Comparison of ENCODE assay signal across 10 cellular contexts in genomic region chr13:100131863-100132574, GRCh38.
DNase-seq lines count a peak whose midpoint lies in the region; ATAC-seq lines count a peak whose summit lies in the region.
"Had no signal": no experiment of that assay in that cellular context is flagged by ENCODE, and none has a peak within 500 bp of the region (broad histone marks: within the 10 kb centered on the region; RNA-seq: fewer than 3 reads in every experiment).

No MANE protein-coding gene starts in this region.

- ATAC-seq in HG03108 (IDR thresholded peaks at IDR 0.05; ENCODE audit: unreplicated experiment), result no peak

- DNase-seq in NCI-H146 (lab: John Stamatoyannopoulos, UW) (peak; percentile 9), NCI-H146 treated with DMSO at 0.1 percent for 48 hours (lab: John Stamatoyannopoulos, UW; ENCODE audit: unreplicated experiment) (no peak), NCI-H69 (lab: John Stamatoyannopoulos, UW) (peak; percentile 86), epithelial cell of prostate (ENCODE audit: low read depth, low spot score) (peak; percentile 22), NCI-H748 treated with DMSO at 0.1 percent for 48 hours (lab: John Stamatoyannopoulos, UW) (no peak), HuH-7.5 (ENCODE audit: low spot score) (no peak)
- DNase-seq in stimulated activated CD4-positive, alpha-beta T cell treated with anti-CD3 and anti-CD28 coated beads, Interleukin-4, amount 100 ng/mL, for 24 hours, result peak; percentile 17

- no peak overlapping the region for H3K27ac ChIP-seq in epithelial cell of prostate
- H3K27ac ChIP-seq: BLaER1, HL-60 had no signal

Comparison
In these comparisons a context has a peak if more than half of its experiments do, and no peak if none do; other contexts are left out.
1. DNase-seq: peak in NCI-H146 (single experiment), NCI-H69 (single experiment), epithelial cell of prostate (single experiment) and stimulated activated CD4-positive, alpha-beta T cell treated with anti-CD3 and anti-CD28 coated beads, Interleukin-4, amount 100 ng/mL, for 24 hours (single experiment); none in NCI-H146 treated with DMSO at 0.1 percent for 48 hours (single experiment), NCI-H748 treated with DMSO at 0.1 percent for 48 hours (single experiment) and HuH-7.5 (single experiment).